In genomic region chr6:75281643-75282042, GRCh38 we compare ENCODE assay signal across 7 cellular contexts. TPM values are rescaled to one million over a fixed set of nuclear protein-coding genes. Genes with fewer than 3 reads are reported as not detected.
DNase-seq lines count a peak whose midpoint lies in the region; ATAC-seq, FAIRE-seq and TF ChIP-seq lines count a peak whose summit lies in the region.

No MANE protein-coding gene starts in this region.

- no peak for TF ChIP-seq EP300 in neural cell (conservative IDR thresholded peaks at IDR 0.05; ENCODE audit: poor library complexity, severe bottlenecking)

- H3K36me3 ChIP-seq in bronchial epithelial cell (ENCODE audit: control insufficient read depth, insufficient read depth, low read length), result no peaks in the 10 kb centered on the region
- no peaks in the 10 kb centered on the region for H3K36me3 ChIP-seq in neural cell (ENCODE audit: insufficient read depth, low read length)

- no peaks in the 10 kb centered on the region for H3K9me2 ChIP-seq in neural cell (ENCODE audit: insufficient read depth, low read length)

- no peak overlapping the region for H2AFZ ChIP-seq in neural cell (ENCODE audit: low read depth, low read length)

- H3K27ac ChIP-seq in HL-60 (replicated peaks), result no peak overlapping the region
- no peak overlapping the region for H3K27ac ChIP-seq in neural cell (ENCODE audit: low read length)

- no peaks in the 10 kb centered on the region for H3F3A ChIP-seq in neural cell (ENCODE audit: insufficient read depth, low read length, poor library complexity, severe bottlenecking)

- peak overlapping the region; percentile 98 for H3K4me2 ChIP-seq in neural cell (ENCODE audit: low read length)

- H4K20me1 ChIP-seq in neural cell (ENCODE audit: insufficient read depth), result no peaks in the 10 kb centered on the region

- TF ChIP-seq RAD21 in neural cell (conservative IDR thresholded peaks at IDR 0.05), result no peak

- H3K9me3 ChIP-seq in neural cell (ENCODE audit: low read length), result no peaks in the 10 kb centered on the region

- H3K79me2 ChIP-seq in neural cell (replicated peaks; ENCODE audit: insufficient read depth, low read length), result peaks cover 75% of the 10 kb centered on the region

- peak; percentile 25 for DNase-seq in GM13977 (ENCODE audit: low spot score)
- DNase-seq in HL-60 (ENCODE audit: low read depth in 1 of 2, low spot score in 1 of 2), result no peak
- DNase-seq in bronchial epithelial cell (ENCODE audit: low read depth), result peak; percentile 30
- DNase-seq in stimulated activated CD4-positive, alpha-beta T cell treated with anti-CD3 and anti-CD28 coated beads, Interleukin-2, amount 100 ng/mL, for 48 hours, result no peak
- no peak for DNase-seq in head of caudate nucleus

- TF ChIP-seq CTCF in GM13977 (IDR thresholded peaks at IDR 0.05; ENCODE audit: extremely low read depth, insufficient read depth, missing control alignments) (no peak), HL-60 (IDR thresholded peaks at IDR 0.05; ENCODE audit: insufficient read depth, low read length) (no peak), bronchial epithelial cell (IDR thresholded peaks at IDR 0.05; ENCODE audit: insufficient read depth, low read length, severe bottlenecking) (no peak), neural cell (IDR thresholded peaks at IDR 0.05; ENCODE audit: poor library complexity, severe bottlenecking) (no peak)

- H3K4me3 ChIP-seq in HL-60 (replicated peaks; ENCODE audit: insufficient read depth, low read length) (peak overlapping the region; percentile 16), bronchial epithelial cell (ENCODE audit: low read depth, low read length) (no peak overlapping the region), neural cell (ENCODE audit: low read length) (peak overlapping the region; percentile 87)

- intact Hi-C loops in head of caudate nucleus (cut with DNase I), result loop anchor here (10.0 kb wide), 1 partner anchor 323 kb away; the partner anchor contains the start of gene SENP6

- FAIRE-seq in bronchial epithelial cell (lab: Jason Lieb, UNC), result no peak

- H3K27me3 ChIP-seq in HL-60 (ENCODE audit: insufficient read depth, poor library complexity, severe bottlenecking), result no peaks in the 10 kb centered on the region
- no peaks in the 10 kb centered on the region for H3K27me3 ChIP-seq in bronchial epithelial cell (ENCODE audit: control insufficient read depth, insufficient read depth, low read length)
- H3K27me3 ChIP-seq in neural cell (ENCODE audit: insufficient read depth, low read depth, low read length), result no peaks in the 10 kb centered on the region

- no peak for ATAC-seq in GM21390 (IDR thresholded peaks at IDR 0.05; ENCODE audit: unreplicated experiment)

- H3K9ac ChIP-seq in neural cell (ENCODE audit: low read length), result peak overlapping the region; percentile 44

- in situ Hi-C loops in GM13977 (cut with MboI; ENCODE audit: low pct_unique_long_range_greater_than_20kb, low sequenced_read_pairs, unreplicated experiment), result loop anchor here (25.0 kb wide), 1 partner anchor 256 kb away; no protein-coding TSS in a partner anchor

TF ChIP-seq in neural cell, 6 proteins besides CTCF, POLR2A, EP300 and RAD21:
- TF ChIP-seq MXI1 (conservative IDR thresholded peaks at IDR 0.05; ENCODE audit: poor library complexity, severe bottlenecking) (no peak), EZH2 (IDR thresholded peaks at IDR 0.05; ENCODE audit: borderline replicate concordance, insufficient read depth, low read length, poor library complexity, severe bottlenecking) (no peak), POLR2AphosphoS5 (IDR thresholded peaks at IDR 0.05) (no peak), REST (IDR thresholded peaks at IDR 0.05; ENCODE audit: borderline replicate concordance) (no peak), SMC3 (conservative IDR thresholded peaks at IDR 0.05; ENCODE audit: poor library complexity) (no peak), TAF1 (IDR thresholded peaks at IDR 0.05; ENCODE audit: low read depth) (no peak)

RNA-seq across cellular contexts. Expression of gene TMEM30A, which starts 2.9 kb away (rescaled TPM):
- 96.9 and 118 TPM in 2 replicates for total RNA-seq in bronchial epithelial cell
- polyA plus RNA-seq in neural cell, result 103 and 110 TPM in 2 replicates
- 177 and 183 TPM in 2 replicates for polyA minus RNA-seq in neural cell

RNA-seq across cellular contexts. Expression of gene COX7A2, which starts 38.0 kb away (rescaled TPM):
- total RNA-seq in bronchial epithelial cell, result 124 and 176 TPM in 2 replicates
- polyA plus RNA-seq in neural cell, result 1,352 and 2,909 TPM in 2 replicates
- 106 and 159 TPM in 2 replicates for polyA minus RNA-seq in neural cell

Comparison
In these comparisons a context has a peak if more than half of its experiments do, and no peak if none do; other contexts are left out.
1. DNase-seq: peak in GM13977 (single experiment) and bronchial epithelial cell (single experiment); none in HL-60 (0 of 2), stimulated activated CD4-positive, alpha-beta T cell treated with anti-CD3 and anti-CD28 coated beads, Interleukin-2, amount 100 ng/mL, for 48 hours (0 of 2) and head of caudate nucleus (0 of 42).